Comparison of ENCODE assay signal across 24 cellular contexts in genomic region chr7:148124477-148124876, GRCh38.
DNase-seq lines count a peak whose midpoint lies in the region; ATAC-seq and TF ChIP-seq lines count a peak whose summit lies in the region.
"Had no signal": no experiment of that assay in that cellular context is flagged by ENCODE, and none has a peak within 500 bp of the region (broad histone marks: within the 10 kb centered on the region; RNA-seq: fewer than 3 reads in every experiment).

No MANE protein-coding gene starts in this region.

- TF ChIP-seq CTCF in LNCaP clone FGC (IDR thresholded peaks at IDR 0.05; ENCODE audit: control insufficient read depth, extremely low read depth, insufficient read depth), result no peak

- no peak overlapping the region for H3K4me3 ChIP-seq in LNCaP clone FGC (ENCODE audit: low read depth, low read length)
- H3K4me3 ChIP-seq: BLaER1, GM12878 had no signal

- intact Hi-C loops in left colon (cut with DNase I, micrococcal nuclease), result no loop called here
- intact Hi-C loops in sciatic nerve (cut with DNase I), result no loop called here

- DNase-seq in LNCaP clone FGC (ENCODE audit: low read depth) (peak; percentile 25), SKM-1 treated with dmso at 0.1 percent for 144 hours (lab: John Stamatoyannopoulos, UW; ENCODE audit: unreplicated experiment) (peak; percentile 75), left colon (no peak), NCI-H2029 (lab: John Stamatoyannopoulos, UW) (no peak), NCI-H1694 (lab: John Stamatoyannopoulos, UW) (no peak), sciatic nerve (ENCODE audit: low spot score) (no peak)
- DNase-seq: 8988T; ACHN; BE2C; C1 segment of cervical spinal cord; CD4-positive, alpha-beta memory T cell; CD4-positive, CD25-positive, alpha-beta regulatory T cell; CD8-positive, alpha-beta memory T cell; COR-L47; DMS 273 treated with DMSO at 0.1 percent for 48 hours; DMS153; DMS53; DMS79; DND-41; EL; GDM1 had no signal

- peak; percentile 76 for ATAC-seq in left colon
- ATAC-seq in sciatic nerve, result no peak
- no peak for ATAC-seq in GM21576 (IDR thresholded peaks at IDR 0.05; ENCODE audit: unreplicated experiment)
- ATAC-seq: GM12878 had no signal

Comparison
In these comparisons a context has a peak if more than half of its experiments do, and no peak if none do; other contexts are left out.
1. DNase-seq: peak in LNCaP clone FGC (single experiment) and SKM-1 treated with dmso at 0.1 percent for 144 hours (single experiment); none in left colon (0 of 2), NCI-H2029 (single experiment), NCI-H1694 (single experiment) and sciatic nerve (single experiment).